22 cellular contexts compared by ENCODE assay signal in genomic region chr10:18246967-18247366, GRCh38.
"Had no signal": no experiment of that assay in that cellular context is flagged by ENCODE, and none has a peak within 500 bp of the region (broad histone marks: within the 10 kb centered on the region; RNA-seq: fewer than 3 reads in every experiment).

No MANE protein-coding gene starts in this region.

- H3K4me1 Mint-ChIP-seq: activated T-helper 17 cell treated with anti-CD3 and anti-CD28 coated beads, Interleukin-2, amount 50 U/mL, for 72 hours; naive B cell; stimulated activated effector memory CD8-positive, alpha-beta T cell treated with anti-CD3 and anti-CD28 coated beads, Interleukin-12 subunit alpha, Interleukin-12 subunit beta, amount 100 ng/mL, for 72 hours; stimulated activated naive CD8-positive, alpha-beta T cell treated with anti-CD3 and anti-CD28 coated beads, Interleukin-15, amount 100 ng/mL, for 72 hours had no signal

- H3K36me3 ChIP-seq: adrenal gland, ascending aorta, brain microvascular endothelial cell, lower lobe of right lung, tibial nerve had no signal

- H3K27ac ChIP-seq: adrenal gland, ascending aorta, brain microvascular endothelial cell, lower lobe of right lung, tibial nerve had no signal

- DNase-seq: activated T-cell treated with anti-CD3 and anti-CD28 coated beads, Interleukin-2, amount 50 U/mL, for 1 hour; adrenal gland; brain microvascular endothelial cell; central memory CD4-positive, alpha-beta T cell; dermis blood vessel endothelial cell; effector CD8-positive, alpha-beta T cell; glutamatergic neuron; hypothalamus; left colon; lower lobe of right lung; naive B cell; occipital lobe; small intestine; stimulated activated CD4-positive, alpha-beta T cell treated with anti-CD3 and anti-CD28 coated beads, Interleukin-2, amount 100 ng/mL, for 24 hours; stimulated activated naive CD8-positive, alpha-beta T cell treated with anti-CD3 and anti-CD28 coated beads, Interleukin-15, amount 100 ng/mL, for 72 hours had no signal

- H3K4me3 ChIP-seq: adrenal gland, ascending aorta, lower lobe of right lung, tibial nerve had no signal

- ATAC-seq: activated T-helper 17 cell treated with anti-CD3 and anti-CD28 coated beads, Interleukin-2, amount 50 U/mL, for 72 hours; esophagus mucosa; left colon; lower lobe of right lung; sciatic nerve; stimulated activated effector memory CD8-positive, alpha-beta T cell treated with anti-CD3 and anti-CD28 coated beads, Interleukin-12 subunit alpha, Interleukin-12 subunit beta, amount 100 ng/mL, for 72 hours; stimulated activated naive CD8-positive, alpha-beta T cell treated with anti-CD3 and anti-CD28 coated beads, Interleukin-15, amount 100 ng/mL, for 72 hours had no signal

- H3K27me3 Mint-ChIP-seq: stimulated activated naive CD8-positive, alpha-beta T cell treated with anti-CD3 and anti-CD28 coated beads, Interleukin-15, amount 100 ng/mL, for 72 hours had no signal

- H3K36me3 Mint-ChIP-seq: activated naive CD8-positive, alpha-beta T cell; naive B cell; stimulated activated effector memory CD8-positive, alpha-beta T cell treated with anti-CD3 and anti-CD28 coated beads, Interleukin-12 subunit alpha, Interleukin-12 subunit beta, amount 100 ng/mL, for 72 hours had no signal

- H3K27ac Mint-ChIP-seq: activated naive CD8-positive, alpha-beta T cell; activated T-helper 17 cell treated with anti-CD3 and anti-CD28 coated beads, Interleukin-2, amount 50 U/mL, for 72 hours; naive B cell; stimulated activated effector memory CD8-positive, alpha-beta T cell treated with anti-CD3 and anti-CD28 coated beads, Interleukin-12 subunit alpha, Interleukin-12 subunit beta, amount 100 ng/mL, for 72 hours; stimulated activated naive CD8-positive, alpha-beta T cell treated with anti-CD3 and anti-CD28 coated beads, Interleukin-15, amount 100 ng/mL, for 72 hours had no signal

- H3K9me3 Mint-ChIP-seq: activated T-helper 17 cell treated with anti-CD3 and anti-CD28 coated beads, Interleukin-2, amount 50 U/mL, for 72 hours; stimulated activated naive CD8-positive, alpha-beta T cell treated with anti-CD3 and anti-CD28 coated beads, Interleukin-15, amount 100 ng/mL, for 72 hours had no signal

- H3K9me3 ChIP-seq: adrenal gland, ascending aorta, lower lobe of right lung had no signal

- H3K4me3 Mint-ChIP-seq: activated naive CD8-positive, alpha-beta T cell; activated T-helper 17 cell treated with anti-CD3 and anti-CD28 coated beads, Interleukin-2, amount 50 U/mL, for 72 hours; naive B cell; stimulated activated effector memory CD8-positive, alpha-beta T cell treated with anti-CD3 and anti-CD28 coated beads, Interleukin-12 subunit alpha, Interleukin-12 subunit beta, amount 100 ng/mL, for 72 hours; stimulated activated naive CD8-positive, alpha-beta T cell treated with anti-CD3 and anti-CD28 coated beads, Interleukin-15, amount 100 ng/mL, for 72 hours had no signal

- H3K27me3 ChIP-seq: adrenal gland, ascending aorta, brain microvascular endothelial cell had no signal

- H3K4me1 ChIP-seq: adrenal gland, ascending aorta, lower lobe of right lung, tibial nerve had no signal
